ENCODE assay signal across 1 cellular context in the genomic region with DNA sequence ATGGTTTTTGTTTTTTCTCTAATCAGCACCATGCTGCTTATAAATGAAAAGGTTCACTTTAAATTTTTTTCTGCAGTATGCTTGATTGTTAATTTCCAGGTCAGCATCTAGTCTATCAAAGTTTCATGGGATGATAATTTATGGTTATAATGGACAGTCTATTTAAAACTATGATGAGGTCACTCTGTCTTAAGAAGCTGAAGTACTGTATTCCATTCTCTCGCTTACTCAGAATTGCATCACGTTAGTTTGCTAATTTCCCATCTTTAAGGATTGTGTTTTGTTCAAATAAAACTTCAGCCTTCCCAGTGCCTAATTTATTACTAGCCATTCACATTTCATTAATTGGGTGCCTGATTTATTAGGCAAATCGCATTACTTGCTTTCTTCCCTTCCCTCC.
TF ChIP-seq lines count a peak whose summit lies in the region.

No MANE protein-coding gene starts in this region.

TF ChIP-seq in SK-N-SH treated with all-trans-retinoic acid at 6 μM for 48 hours, 23 proteins besides CTCF, POLR2A, EP300 and RAD21 (continued from another document):
- TF ChIP-seq, protein P1, sequence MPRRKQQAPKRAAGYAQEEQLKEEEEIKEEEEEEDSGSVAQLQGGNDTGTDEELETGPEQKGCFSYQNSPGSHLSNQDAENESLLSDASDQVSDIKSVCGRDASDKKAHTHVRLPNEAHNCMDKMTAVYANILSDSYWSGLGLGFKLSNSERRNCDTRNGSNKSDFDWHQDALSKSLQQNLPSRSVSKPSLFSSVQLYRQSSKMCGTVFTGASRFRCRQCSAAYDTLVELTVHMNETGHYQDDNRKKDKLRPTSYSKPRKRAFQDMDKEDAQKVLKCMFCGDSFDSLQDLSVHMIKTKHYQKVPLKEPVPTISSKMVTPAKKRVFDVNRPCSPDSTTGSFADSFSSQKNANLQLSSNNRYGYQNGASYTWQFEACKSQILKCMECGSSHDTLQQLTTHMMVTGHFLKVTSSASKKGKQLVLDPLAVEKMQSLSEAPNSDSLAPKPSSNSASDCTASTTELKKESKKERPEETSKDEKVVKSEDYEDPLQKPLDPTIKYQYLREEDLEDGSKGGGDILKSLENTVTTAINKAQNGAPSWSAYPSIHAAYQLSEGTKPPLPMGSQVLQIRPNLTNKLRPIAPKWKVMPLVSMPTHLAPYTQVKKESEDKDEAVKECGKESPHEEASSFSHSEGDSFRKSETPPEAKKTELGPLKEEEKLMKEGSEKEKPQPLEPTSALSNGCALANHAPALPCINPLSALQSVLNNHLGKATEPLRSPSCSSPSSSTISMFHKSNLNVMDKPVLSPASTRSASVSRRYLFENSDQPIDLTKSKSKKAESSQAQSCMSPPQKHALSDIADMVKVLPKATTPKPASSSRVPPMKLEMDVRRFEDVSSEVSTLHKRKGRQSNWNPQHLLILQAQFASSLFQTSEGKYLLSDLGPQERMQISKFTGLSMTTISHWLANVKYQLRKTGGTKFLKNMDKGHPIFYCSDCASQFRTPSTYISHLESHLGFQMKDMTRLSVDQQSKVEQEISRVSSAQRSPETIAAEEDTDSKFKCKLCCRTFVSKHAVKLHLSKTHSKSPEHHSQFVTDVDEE (CRISPR knock-in tag; IDR thresholded peaks at IDR 0.05): no peak
TF ChIP-seq in SK-N-SH treated with all-trans-retinoic acid at 6 μM for 48 hours: peak in this region for 1.
